ENCODE assay signal across 8 cellular contexts in the genomic region with DNA sequence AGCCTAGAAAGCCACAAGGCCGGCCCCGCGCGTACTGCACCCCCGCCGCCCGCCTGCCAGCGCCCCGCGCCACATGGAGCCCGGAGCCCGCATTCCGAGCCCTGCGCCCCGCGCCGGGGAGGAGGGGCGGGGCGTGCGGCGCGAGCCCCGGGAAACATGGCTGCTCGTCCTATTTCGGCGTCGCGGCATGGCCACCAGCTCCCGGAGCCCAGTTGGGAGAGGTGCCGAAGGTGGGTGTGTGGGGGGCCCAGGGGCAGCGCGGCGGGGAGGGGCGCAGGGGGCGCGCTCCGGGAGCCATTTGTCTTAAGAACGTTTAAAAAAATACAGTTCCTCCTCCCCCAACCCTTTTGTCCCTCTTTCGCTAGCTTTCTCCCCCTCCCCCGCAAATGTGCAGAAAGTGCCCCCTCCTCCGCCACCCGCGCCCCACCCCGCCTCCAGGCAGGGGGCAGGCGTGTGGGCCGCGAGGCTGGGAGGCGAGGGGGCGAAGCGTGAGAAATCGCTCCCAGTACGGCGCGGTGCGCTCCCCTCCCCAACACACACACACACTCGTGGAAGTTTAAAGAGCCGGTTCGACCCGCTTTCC.
A peak's percentile ranks its signal among the peaks of the same experiment; 100 is the strongest.
DNase-seq lines count a peak whose midpoint lies in the region; ATAC-seq and TF ChIP-seq lines count a peak whose summit lies in the region.

No MANE protein-coding gene starts in this region.

- TF ChIP-seq CTCF in WI38 (IDR thresholded peaks at IDR 0.05; ENCODE audit: low read depth, low read length) (no peak), cardiac fibroblast (IDR thresholded peaks at IDR 0.05; ENCODE audit: low read depth, low read length) (no peak)

- DNase-seq in NCI-H510A treated with DMSO at 0.1 percent for 48 hours (lab: John Stamatoyannopoulos, UW) (peak; percentile 26), NCI-H510A (lab: John Stamatoyannopoulos, UW) (no peak), NCI-H1694 (lab: John Stamatoyannopoulos, UW) (peak; percentile 14), cardiac fibroblast (ENCODE audit: low read depth in 2 of 2) (peak; percentile 63 to 80), islet precursor cell (peak; percentile 77)
- peak in 2 of 3 donors; percentile 39 to 54 for DNase-seq in stimulated activated CD4-positive, alpha-beta T cell treated with anti-CD3 and anti-CD28 coated beads, Interleukin-12 subunit alpha, Interleukin-12 subunit beta, amount 100 ng/mL, for 48 hours (ENCODE audit: low read depth in 2 of 3, low spot score in 1 of 3)

- ATAC-seq in HG03095 (IDR thresholded peaks at IDR 0.05; ENCODE audit: unreplicated experiment) = no peak

- H3K4me3 ChIP-seq in WI38 (ENCODE audit: low read depth, low read length) = peak overlapping the region; percentile 89
- peak overlapping the region; percentile 94 to 96 for H3K4me3 ChIP-seq in cardiac fibroblast (replicated peaks in 1 of 2; ENCODE audit: low read depth in 2 of 2, low read length in 2 of 2)
